ENCODE assay signal across 37 cellular contexts in genomic region chr2:141316606-141317005, GRCh38.
"Had no signal": no experiment of that assay in that cellular context is flagged by ENCODE, and none has a peak within 500 bp of the region (broad histone marks: within the 10 kb centered on the region; RNA-seq: fewer than 3 reads in every experiment).

No MANE protein-coding gene starts in this region.

- H3K27ac Mint-ChIP-seq: activated CD4-positive, alpha-beta memory T cell treated with anti-CD3 and anti-CD28 coated beads for 36 hours; activated T-cell treated with anti-CD3 and anti-CD28 coated beads, Interleukin-2, amount 50 U/mL, for 24 hours; natural killer cell; progenitor cell of endocrine pancreas; stimulated activated memory B cell treated with anti-CD40 and anti-IgM and Interleukin-4, amounts not matched to agents 10 μg/mL and 1 μg/mL and 100 μg/mL, for 72 hours; stimulated activated naive CD8-positive, alpha-beta T cell treated with anti-CD3 and anti-CD28 coated beads, Interleukin-15, amount 100 ng/mL, for 72 hours; T-helper 1 cell treated with Interleukin-12 subunit alpha and Interleukin-12 subunit beta and Interleukin-4 antibody, amounts not matched to agents 30 μg/mL and 1 μg/mL, for 36 hours; type B pancreatic cell had no signal

- DNase-seq: activated CD4-positive, alpha-beta memory T cell treated with anti-CD3 and anti-CD28 coated beads for 36 hours; activated CD4-positive, alpha-beta T cell treated with anti-CD3 and anti-CD28 coated beads for 48 hours; activated CD8-positive, alpha-beta memory T cell treated with anti-CD3 and anti-CD28 coated beads, Interleukin-2, amount 50 U/mL, for 48 hours; activated gamma-delta T cell; activated naive CD4-positive, alpha-beta T cell treated with anti-CD3 and anti-CD28 coated beads, Interleukin-2, amount 50 U/mL, for 16 hours; activated T-cell treated with anti-CD3 and anti-CD28 coated beads, Interleukin-2, amount 50 U/mL, for 24 hours; amniotic stem cell; colonic mucosa; effector CD8-positive, alpha-beta T cell; esophagus squamous epithelium; foreskin melanocyte; heart right ventricle; kidney glomerular epithelial cell; left lung; lower lobe of right lung; mesenchymal stem cell; natural killer cell; retina; stimulated activated CD4-positive, alpha-beta T cell treated with anti-CD3 and anti-CD28 coated beads, Interleukin-4, amount 100 ng/mL, for 4 hours; stimulated activated CD8-positive, alpha-beta memory T cell treated with anti-CD3 and anti-CD28 coated beads, Interleukin-4, amount 100 ng/mL, for 48 hours; stimulated activated naive CD8-positive, alpha-beta T cell treated with anti-CD3 and anti-CD28 coated beads, Interleukin-15, amount 100 ng/mL, for 72 hours; substantia nigra; T-helper 9 cell; WERI-Rb-1 had no signal

- H3K27me3 Mint-ChIP-seq: activated CD4-positive, alpha-beta memory T cell treated with anti-CD3 and anti-CD28 coated beads for 36 hours; activated T-cell treated with anti-CD3 and anti-CD28 coated beads, Interleukin-2, amount 50 U/mL, for 24 hours; progenitor cell of endocrine pancreas; stimulated activated memory B cell treated with anti-CD40 and anti-IgM and Interleukin-4, amounts not matched to agents 10 μg/mL and 1 μg/mL and 100 μg/mL, for 72 hours; stimulated activated naive CD8-positive, alpha-beta T cell treated with anti-CD3 and anti-CD28 coated beads, Interleukin-15, amount 100 ng/mL, for 72 hours; type B pancreatic cell had no signal

- H3K9me3 ChIP-seq: colonic mucosa, esophagus squamous epithelium, heart right ventricle, lower lobe of right lung, neutrophil, vagina had no signal

- H3K27me3 ChIP-seq: colonic mucosa, esophagus squamous epithelium, heart right ventricle, left lung, neutrophil, vagina had no signal

- H3K4me1 ChIP-seq: colonic mucosa, esophagus squamous epithelium, heart right ventricle, left lung, lower lobe of right lung, vagina had no signal

- H3K4me3 ChIP-seq: colonic mucosa, esophagus squamous epithelium, heart right ventricle, left lung, lower lobe of right lung, skin epidermis, vagina had no signal

- H3K36me3 ChIP-seq: colonic mucosa, esophagus squamous epithelium, heart right ventricle, left lung, lower lobe of right lung, neutrophil, vagina, WERI-Rb-1 had no signal

- H3K36me3 Mint-ChIP-seq: activated CD4-positive, alpha-beta memory T cell treated with anti-CD3 and anti-CD28 coated beads for 36 hours; natural killer cell; stimulated activated memory B cell treated with anti-CD40 and anti-IgM and Interleukin-4, amounts not matched to agents 10 μg/mL and 1 μg/mL and 100 μg/mL, for 72 hours; type B pancreatic cell had no signal

- FAIRE-seq: astrocyte, endometrium, TTC549 had no signal

- H3K9me3 Mint-ChIP-seq: stimulated activated memory B cell treated with anti-CD40 and anti-IgM and Interleukin-4, amounts not matched to agents 10 μg/mL and 1 μg/mL and 100 μg/mL, for 72 hours; stimulated activated naive CD8-positive, alpha-beta T cell treated with anti-CD3 and anti-CD28 coated beads, Interleukin-15, amount 100 ng/mL, for 72 hours had no signal

- H3K4me3 Mint-ChIP-seq: activated CD4-positive, alpha-beta memory T cell treated with anti-CD3 and anti-CD28 coated beads for 36 hours; activated T-cell treated with anti-CD3 and anti-CD28 coated beads, Interleukin-2, amount 50 U/mL, for 24 hours; natural killer cell; stimulated activated memory B cell treated with anti-CD40 and anti-IgM and Interleukin-4, amounts not matched to agents 10 μg/mL and 1 μg/mL and 100 μg/mL, for 72 hours; stimulated activated naive CD8-positive, alpha-beta T cell treated with anti-CD3 and anti-CD28 coated beads, Interleukin-15, amount 100 ng/mL, for 72 hours; T-helper 1 cell treated with Interleukin-12 subunit alpha and Interleukin-12 subunit beta and Interleukin-4 antibody, amounts not matched to agents 30 μg/mL and 1 μg/mL, for 36 hours; type B pancreatic cell had no signal

- H3K4me1 Mint-ChIP-seq: natural killer cell; stimulated activated memory B cell treated with anti-CD40 and anti-IgM and Interleukin-4, amounts not matched to agents 10 μg/mL and 1 μg/mL and 100 μg/mL, for 72 hours; stimulated activated naive CD8-positive, alpha-beta T cell treated with anti-CD3 and anti-CD28 coated beads, Interleukin-15, amount 100 ng/mL, for 72 hours had no signal

- ATAC-seq: activated CD4-positive, CD25-positive, alpha-beta regulatory T cell treated with anti-CD3 and anti-CD28 coated beads, Interleukin-2, amount 50 U/mL, for 24 hours; heart right ventricle; left lung; lower lobe of right lung; natural killer cell; sciatic nerve; stimulated activated memory B cell treated with anti-CD40 and anti-IgM and Interleukin-4, amounts not matched to agents 10 μg/mL and 1 μg/mL and 100 μg/mL, for 72 hours; stimulated activated naive CD8-positive, alpha-beta T cell treated with anti-CD3 and anti-CD28 coated beads, Interleukin-15, amount 100 ng/mL, for 72 hours had no signal

- H3K27ac ChIP-seq: colonic mucosa, epithelial cell of prostate, esophagus squamous epithelium, heart right ventricle, left lung, lower lobe of right lung, neutrophil, skin epidermis, vagina, WERI-Rb-1 had no signal
